8 cellular contexts compared by ENCODE assay signal in genomic region chr2:131093066-131093842, GRCh38. TPM values are rescaled to one million over a fixed set of nuclear protein-coding genes. Genes with fewer than 3 reads are reported as not detected.
DNase-seq lines count a peak whose midpoint lies in the region; ATAC-seq and TF ChIP-seq lines count a peak whose summit lies in the region.

Gene FAM168B (minus strand): TSS chr2:131093460. CDS start chr2:131082646, 10,814 bp downstream.

- peak; percentile 87 for ATAC-seq in HG02759 (IDR thresholded peaks at IDR 0.05; ENCODE audit: unreplicated experiment)
- ATAC-seq in heart right ventricle = peak; percentile 97 to 99 (median 98)

- intact Hi-C loops in T-helper 1 cell treated with Interleukin-12 subunit alpha and Interleukin-12 subunit beta and Interleukin-4 antibody, amounts not matched to agents 30 ng/mL and 1 ng/mL, for 36 hours (cut with micrococcal nuclease) = loop anchor here (1.0 to 5.0 kb wide), 6 partner anchors 11 to 751 kb away; partner anchors contain the start of gene IMP4
- intact Hi-C loops in heart right ventricle (cut with DNase I) (no loop called here), prostate gland (cut with DNase I) (loop anchor here (10.0 kb wide), 2 partner anchors 298 to 748 kb away; partner anchors contain the start of gene IMP4)

- H3K27ac ChIP-seq in heart right ventricle (peak within 1 kb of the TSS; percentile 87 to 100 (median 97)), prostate gland (peak within 1 kb of the TSS; percentile 90 to 98)

- in situ Hi-C loops in GM13976 (cut with MboI; ENCODE audit: low sequenced_read_pairs, unreplicated experiment) = no loop called here

- DNase-seq in GM13976 (ENCODE audit: low spot score) (peak; percentile 94), NCI-H128 (lab: John Stamatoyannopoulos, UW; ENCODE audit: unreplicated experiment) (peak; percentile 52), amniotic epithelial cell (ENCODE audit: low read depth) (peak; percentile 84), heart right ventricle (peak; percentile 87 to 91), prostate gland (ENCODE audit: low spot score) (peak; percentile 81), ureter (ENCODE audit: low spot score) (peak; percentile 89)

- H3K27me3 ChIP-seq in heart right ventricle (no peaks in the 10 kb centered on the region), prostate gland (replicated peaks; ENCODE audit: insufficient read depth) (no peaks in the 10 kb centered on the region)

- H3K4me1 ChIP-seq in heart right ventricle (peaks cover 0 to 30% (median 22%) of the 10 kb centered on the region in 9 donors), prostate gland (replicated peaks) (no peaks in the 10 kb centered on the region)

- H3K36me3 ChIP-seq in heart right ventricle (peaks cover 0 to 31% (median 12%) of the 10 kb centered on the region in 9 donors), prostate gland (peaks cover 0 to 1% of the 10 kb centered on the region in 2 donors)

- peak; percentile 80 for TF ChIP-seq POLR2A in prostate gland (IDR thresholded peaks at IDR 0.05)

- TF ChIP-seq CTCF in GM13976 (IDR thresholded peaks at IDR 0.05; ENCODE audit: borderline replicate concordance, control extremely low read depth, extremely low read depth, insufficient read depth, missing control alignments) (no peak), heart right ventricle (IDR thresholded peaks at IDR 0.05) (no peak), prostate gland (IDR thresholded peaks at IDR 0.05) (no peak)

- H3K9me3 ChIP-seq in heart right ventricle (no peaks in the 10 kb centered on the region), prostate gland (no peaks in the 10 kb centered on the region)

- WGBS in heart right ventricle, 2 donors = 0% methylated on average over 98 to 113 of the region's 113 CpGs
- 0% methylated on average over 74 of the region's 113 CpGs for WGBS in prostate gland

- H3K4me3 ChIP-seq in heart right ventricle = peak within 1 kb of the TSS; percentile 62 to 95 (median 74)
- H3K4me3 ChIP-seq in prostate gland = peak within 1 kb of the TSS; percentile 86 to 93

RNA-seq across cellular contexts. Expression of gene FAM168B, which starts in this region (rescaled TPM):
- total RNA-seq in T-helper 1 cell treated with Interleukin-12 subunit alpha and Interleukin-12 subunit beta and Interleukin-4 antibody, amounts not matched to agents 30 ng/mL and 1 ng/mL, for 36 hours = 58.1 and 59.9 TPM in 2 replicates
- 100 to 1,000 TPM in 2 of 10 donors, 10 to 100 TPM in 8; 64.6 to 112 (median 88.6) TPM for total RNA-seq in heart right ventricle
- polyA plus RNA-seq in heart right ventricle = 10 to 100 TPM; 17.3 to 35.2 TPM
- 100 to 1,000 TPM; 125 to 192 TPM for total RNA-seq in prostate gland
- 70.9 TPM for total RNA-seq in ureter

Comparison
In these comparisons a context has a peak if more than half of its experiments do, and no peak if none do; other contexts are left out.
1. Peak in every context shown above with its lines: DNase-seq, ATAC-seq, H3K4me3 ChIP-seq and H3K27ac ChIP-seq.
2. intact Hi-C loops: an anchor here in T-helper 1 cell treated with Interleukin-12 subunit alpha and Interleukin-12 subunit beta and Interleukin-4 antibody, amounts not matched to agents 30 ng/mL and 1 ng/mL, for 36 hours (1.0 to 5.0 kb wide) and prostate gland (10.0 kb wide); none called in heart right ventricle.